In the genomic region with DNA sequence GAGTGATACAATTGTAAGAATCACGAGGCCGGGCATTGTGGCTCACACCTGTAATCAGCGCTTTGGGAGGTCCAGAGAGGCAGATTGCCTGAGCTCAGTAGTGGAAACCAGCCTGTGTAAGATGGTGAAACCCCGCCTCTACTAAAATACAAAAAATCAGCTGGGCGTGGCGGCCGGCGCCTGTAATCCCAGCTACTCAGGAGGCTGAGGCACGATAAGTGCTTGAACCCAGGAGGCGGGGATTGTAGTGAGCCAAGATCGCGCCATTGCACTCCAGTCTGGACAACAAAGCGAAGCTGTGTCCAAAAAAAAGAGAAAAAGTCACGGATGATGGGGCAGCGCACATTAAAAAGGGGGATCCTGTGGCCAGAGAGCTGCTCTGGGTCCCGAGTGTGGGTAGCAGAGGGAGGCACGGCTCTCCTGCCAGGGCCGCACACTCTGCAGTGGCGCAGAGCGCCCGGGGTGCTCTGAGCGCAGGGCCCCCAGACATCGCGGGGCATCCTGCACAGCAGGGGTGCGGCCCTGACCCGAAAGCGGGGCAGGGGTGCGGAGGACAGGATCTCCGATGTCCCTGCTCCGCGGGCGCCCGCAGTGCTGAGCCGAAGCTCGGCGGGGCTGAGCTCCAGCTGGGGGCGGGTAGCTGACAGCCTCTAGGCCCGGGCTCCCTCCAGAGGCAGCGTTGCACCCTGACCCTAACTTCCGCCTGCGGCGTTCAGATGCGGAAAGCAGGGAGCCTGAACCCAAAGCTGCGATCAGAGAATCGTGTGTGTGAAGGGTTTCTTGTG, we compare ENCODE assay signal across 9 cellular contexts. TPM values are rescaled to one million over a fixed set of nuclear protein-coding genes. Genes with fewer than 3 reads are reported as not detected.
DNase-seq lines count a peak whose midpoint lies in the region; ATAC-seq and TF ChIP-seq lines count a peak whose summit lies in the region.
"Had no signal": no experiment of that assay in that cellular context is flagged by ENCODE, and none has a peak within 500 bp of the region (broad histone marks: within the 10 kb centered on the region; RNA-seq: fewer than 3 reads in every experiment).

No MANE protein-coding gene starts in this region.

- H3K4me3 Mint-ChIP-seq in CD8-positive, alpha-beta T cell, result peak overlapping the region; percentile 47
- H3K4me3 Mint-ChIP-seq in endodermal cell, result peak overlapping the region; percentile 59

- POLR2A ChIA-PET in CD8-positive, alpha-beta T cell (lab: Charles Lee), result no interaction called here

- ATAC-seq in CD8-positive, alpha-beta T cell, result peak; percentile 46
- ATAC-seq in mucosa of descending colon, result peak; percentile 92

- H3K27ac ChIP-seq in CD8-positive, alpha-beta T cell (ENCODE audit: low read depth, low read length), result no peak overlapping the region
- H3K27ac ChIP-seq in HUES48 (ENCODE audit: low read depth, low read length), result no peak overlapping the region
- no peak overlapping the region for H3K27ac ChIP-seq in endodermal cell (ENCODE audit: low read depth, low read length)
- no peak overlapping the region for H3K27ac ChIP-seq in sigmoid colon

- no peak for TF ChIP-seq EP300 in sigmoid colon (IDR thresholded peaks at IDR 0.05)

- no peaks in the 10 kb centered on the region for H3K36me3 ChIP-seq in CD8-positive, alpha-beta T cell (ENCODE audit: insufficient read depth, low read length)
- H3K36me3 ChIP-seq in HUES48 (ENCODE audit: control insufficient read depth, insufficient read depth, low read length) (no peaks in the 10 kb centered on the region), endodermal cell (ENCODE audit: control insufficient read depth, insufficient read depth, low read length) (no peaks in the 10 kb centered on the region), mucosa of descending colon (ENCODE audit: low read depth) (no peaks in the 10 kb centered on the region), sigmoid colon (no peaks in the 10 kb centered on the region)

- WGBS in endodermal cell (ENCODE audit: insufficient coverage in 1 of 2, insufficient read length in 1 of 2), 2 experiments, result 62 to 74% methylated on average over 23 to 45 of the region's 45 CpGs
- 11 to 26% methylated on average over 45 of the region's 45 CpGs for WGBS in sigmoid colon, 2 donors

- H3K9me3 ChIP-seq in CD8-positive, alpha-beta T cell (ENCODE audit: low read length), result no peaks in the 10 kb centered on the region
- H3K9me3 ChIP-seq in HUES48 (ENCODE audit: control insufficient read depth, insufficient read depth, low read length) (no peaks in the 10 kb centered on the region), endodermal cell (ENCODE audit: control insufficient read depth, low read length) (no peaks in the 10 kb centered on the region), mucosa of descending colon (no peaks in the 10 kb centered on the region), sigmoid colon (no peaks in the 10 kb centered on the region)

- no peak overlapping the region for H3K27ac Mint-ChIP-seq in CD8-positive, alpha-beta T cell
- peak overlapping the region; percentile 93 for H3K27ac Mint-ChIP-seq in endodermal cell

- CTCF ChIA-PET in CD8-positive, alpha-beta T cell (lab: Charles Lee), result no interaction called here

- no peak overlapping the region for H3K4me3 ChIP-seq in CD8-positive, alpha-beta T cell (ENCODE audit: low read depth, low read length)
- peak overlapping the region; percentile 65 for H3K4me3 ChIP-seq in HUES48 (ENCODE audit: low read depth, low read length)
- no peak overlapping the region for H3K4me3 ChIP-seq in endodermal cell (ENCODE audit: low read length)
- H3K4me3 ChIP-seq in mucosa of descending colon, result no peak overlapping the region
- H3K4me3 ChIP-seq in sigmoid colon, result no peak overlapping the region

- DNase-seq in CD8-positive, alpha-beta T cell, result no peak
- DNase-seq in endodermal cell, result peak; percentile 87
- peak; percentile 56 to 74 (median 62) for DNase-seq in mucosa of descending colon
- DNase-seq in GF-D8 (lab: John Stamatoyannopoulos, UW), result no peak
- no peak for DNase-seq in hepatic stellate cell (ENCODE audit: low spot score)
- no peak for DNase-seq in sigmoid colon
- DNase-seq in NCI-H345 treated with DMSO at 0.1 percent for 48 hours (lab: John Stamatoyannopoulos, UW; ENCODE audit: unreplicated experiment), result no peak

- H3K4me1 Mint-ChIP-seq in CD8-positive, alpha-beta T cell (ENCODE audit: low read depth), result no peaks in the 10 kb centered on the region
- H3K4me1 Mint-ChIP-seq in endodermal cell, result peaks cover 18% of the 10 kb centered on the region

- no peaks in the 10 kb centered on the region for H3K4me1 ChIP-seq in CD8-positive, alpha-beta T cell (ENCODE audit: insufficient read depth, low read length)
- H3K4me1 ChIP-seq in HUES48 (ENCODE audit: control insufficient read depth, insufficient read depth, low read length) (no peaks in the 10 kb centered on the region), endodermal cell (ENCODE audit: control insufficient read depth, insufficient read depth, low read length) (no peaks in the 10 kb centered on the region), mucosa of descending colon (ENCODE audit: low read depth) (no peaks in the 10 kb centered on the region), sigmoid colon (no peaks in the 10 kb centered on the region)

- peaks cover 5% of the 10 kb centered on the region for H3K27me3 Mint-ChIP-seq in CD8-positive, alpha-beta T cell (ENCODE audit: low read depth)
- H3K27me3 Mint-ChIP-seq in endodermal cell (ENCODE audit: insufficient read depth), result peaks cover 3% of the 10 kb centered on the region

- TF ChIP-seq POLR2A in sigmoid colon (IDR thresholded peaks at IDR 0.05), result no peak

- H3K27me3 ChIP-seq in CD8-positive, alpha-beta T cell (ENCODE audit: insufficient read depth, low read length), result no peaks in the 10 kb centered on the region
- H3K27me3 ChIP-seq in HUES48 (ENCODE audit: control insufficient read depth, insufficient read depth, low read length) (peaks cover 18% of the 10 kb centered on the region), endodermal cell (ENCODE audit: control insufficient read depth, insufficient read depth, low read length, poor library complexity, severe bottlenecking) (no peaks in the 10 kb centered on the region), sigmoid colon (peaks cover 0 to 10% (median 5%) of the 10 kb centered on the region in 3 donors)

- H3K9ac ChIP-seq in HUES48 (ENCODE audit: low read depth, low read length), result 0 out of 2 replicates have a peak overlapping the region, but pooled peaks have one; percentile 3
- H3K9ac ChIP-seq in endodermal cell (ENCODE audit: extremely low read depth, low read length, poor library complexity, severe bottlenecking), result no peak overlapping the region

- H3K36me3 Mint-ChIP-seq in CD8-positive, alpha-beta T cell, result no peaks in the 10 kb centered on the region
- no peaks in the 10 kb centered on the region for H3K36me3 Mint-ChIP-seq in endodermal cell (ENCODE audit: low read depth)

- intact Hi-C loops in CD8-positive, alpha-beta T cell (cut with DNase I, micrococcal nuclease), result no loop called here
- intact Hi-C loops in mucosa of descending colon (cut with DNase I, micrococcal nuclease), result no loop called here
- intact Hi-C loops in sigmoid colon (cut with DNase I), result no loop called here

- no peak for TF ChIP-seq CTCF in CD8-positive, alpha-beta T cell (IDR thresholded peaks at IDR 0.05)
- TF ChIP-seq CTCF in endodermal cell (conservative IDR thresholded peaks at IDR 0.05), result peak; percentile 59
- peak; percentile 20 for TF ChIP-seq CTCF in mucosa of descending colon (IDR thresholded peaks at IDR 0.05)
- no peak for TF ChIP-seq CTCF in sigmoid colon (IDR thresholded peaks at IDR 0.05)

- no peaks in the 10 kb centered on the region for H3K9me3 Mint-ChIP-seq in CD8-positive, alpha-beta T cell
- no peaks in the 10 kb centered on the region for H3K9me3 Mint-ChIP-seq in endodermal cell

RNA-seq across cellular contexts. Expression of a gene that starts 30.4 kb away (rescaled TPM):
- not detected for total RNA-seq in CD8-positive, alpha-beta T cell
- total RNA-seq in endodermal cell (1 to 10 TPM; 3.3 to 5.4 TPM), mucosa of descending colon (1 to 10 TPM; 1.0 to 4.3 (median 1.8) TPM), sigmoid colon (not detected)
- 0.39 TPM for polyA plus RNA-seq in endodermal cell (2013, experiment 1 of 2)
- 0.41 TPM for polyA plus RNA-seq in endodermal cell (2013, experiment 2 of 2)
- polyA plus RNA-seq in sigmoid colon, result 1 to 10 TPM in 2 of 3 donors, under 1 TPM in 1; 0.63 to 1.2 (median 1.2) TPM
- total RNA-seq: lung microvascular endothelial cell had no signal

Comparison
In these comparisons a context has a peak if more than half of its experiments do, and no peak if none do; other contexts are left out.
1. DNase-seq: peak in endodermal cell (single experiment) and mucosa of descending colon (3 of 3); none in CD8-positive, alpha-beta T cell (0 of 7), GF-D8 (single experiment), hepatic stellate cell (single experiment), sigmoid colon (single experiment) and NCI-H345 treated with DMSO at 0.1 percent for 48 hours (single experiment).
2. CTCF ChIP-seq: peak in endodermal cell (single experiment) and mucosa of descending colon (single experiment); none in CD8-positive, alpha-beta T cell (single experiment) and sigmoid colon (0 of 4).